10 cellular contexts compared by ENCODE assay signal in genomic region chr2:16025211-16025875, GRCh38.
"Had no signal": no experiment of that assay in that cellular context is flagged by ENCODE, and none has a peak within 500 bp of the region (broad histone marks: within the 10 kb centered on the region; RNA-seq: fewer than 3 reads in every experiment).

No MANE protein-coding gene starts in this region.

- H3K4me3 Mint-ChIP-seq: HFFc6, IgD-negative memory B cell had no signal

- ATAC-seq: HCT116, HepG2 had no signal

- H3K4me2 ChIP-seq: KMS-11 had no signal

- H3K4me1 ChIP-seq: HAP-1 had no signal

- H3K4me3 ChIP-seq: GM23248, HAP-1 had no signal

- H2AFZ ChIP-seq: GM23248 had no signal

- H3K9ac ChIP-seq: GM23248, KMS-11 had no signal

- H3K4me1 Mint-ChIP-seq: IgD-negative memory B cell had no signal

- H3K27ac ChIP-seq: GM23248, HL-60, KMS-11 had no signal

- H3K9me3 Mint-ChIP-seq: IgD-negative memory B cell had no signal

- H3K27ac Mint-ChIP-seq: HFFc6, IgD-negative memory B cell had no signal

- DNase-seq: GM23248, H7, HFFc6, KBM-7 had no signal

- H3K9me3 ChIP-seq: HAP-1 had no signal

- H3K36me3 ChIP-seq: HAP-1 had no signal
